In genomic region chr11:44671234-44671633, GRCh38 we compare ENCODE assay signal across 23 cellular contexts. TPM values are rescaled to one million over a fixed set of nuclear protein-coding genes. Genes with fewer than 3 reads are reported as not detected.
"Had no signal": no experiment of that assay in that cellular context is flagged by ENCODE, and none has a peak within 500 bp of the region (broad histone marks: within the 10 kb centered on the region; RNA-seq: fewer than 3 reads in every experiment).

No MANE protein-coding gene starts in this region.

- H3K27ac ChIP-seq: epithelial cell of prostate, left lung, neutrophil, ovary, prostate gland, upper lobe of left lung, VCaP had no signal

- ATAC-seq: activated CD8-positive, alpha-beta memory T cell treated with anti-CD3 and anti-CD28 coated beads, Interleukin-2, amount 10 ng/mL, durations not matched to agents 7 days and 5 days; activated CD8-positive, alpha-beta T cell treated with anti-CD3 and anti-CD28 coated beads for 36 hours; left lung; natural killer cell; right cardiac atrium; stimulated activated naive CD8-positive, alpha-beta T cell treated with anti-CD3 and anti-CD28 coated beads, Interleukin-15, Interleukin-2, amounts not matched to agents 100 U/mL and 50 U/mL, for 24 hours; T-cell had no signal

- H3K36me3 ChIP-seq: left lung, neutrophil, ovary, prostate gland, upper lobe of left lung had no signal

- H3K4me3 ChIP-seq: left lung, ovary, prostate gland, upper lobe of left lung had no signal

- DNase-seq: activated CD4-positive, alpha-beta T cell treated with anti-CD3 and anti-CD28 coated beads, Interleukin-2, amount 10 ng/mL, durations not matched to agents 7 days and 5 days; activated CD4-positive, CD25-positive, alpha-beta regulatory T cell treated with anti-CD3 and anti-CD28 coated beads, Interleukin-2, amount 50 U/mL, for 72 hours; activated CD8-positive, alpha-beta memory T cell treated with anti-CD3 and anti-CD28 coated beads, Interleukin-2, amount 10 ng/mL, durations not matched to agents 7 days and 5 days; activated CD8-positive, alpha-beta T cell treated with anti-CD3 and anti-CD28 coated beads for 36 hours; activated effector memory CD4-positive, alpha-beta T cell treated with anti-CD3 and anti-CD28 coated beads, Interleukin-2, amount 50 U/mL, for 16 hours; activated naive CD4-positive, alpha-beta T cell treated with anti-CD3 and anti-CD28 coated beads, Interleukin-2, amount 10 ng/mL, durations not matched to agents 7 days and 5 days; activated T-cell treated with anti-CD3 and anti-CD28 coated beads for 4 hours; amygdala; cerebellar nuclear complex; cortex of kidney; left lung; natural killer cell; ovary; right cardiac atrium; stimulated activated CD4-positive, alpha-beta T cell treated with anti-CD3 and anti-CD28 coated beads, Interleukin-4, amount 100 ng/mL, for 24 hours; stimulated activated naive CD8-positive, alpha-beta T cell treated with anti-CD3 and anti-CD28 coated beads, Interleukin-15, Interleukin-2, amounts not matched to agents 100 U/mL and 50 U/mL, for 24 hours; T-cell; upper lobe of left lung had no signal

- H3K27me3 ChIP-seq: left lung, ovary, upper lobe of left lung had no signal

- H3K4me1 ChIP-seq: left lung, prostate gland, upper lobe of left lung had no signal

- H3K9me3 ChIP-seq: left lung, neutrophil, prostate gland, upper lobe of left lung had no signal

RNA-seq across cellular contexts. Expression of gene TSPAN18, which starts 55.5 kb away (rescaled TPM):
- total RNA-seq: bronchial epithelial cell had no signal
